Comparison of ENCODE assay signal across 30 cellular contexts in the genomic region with DNA sequence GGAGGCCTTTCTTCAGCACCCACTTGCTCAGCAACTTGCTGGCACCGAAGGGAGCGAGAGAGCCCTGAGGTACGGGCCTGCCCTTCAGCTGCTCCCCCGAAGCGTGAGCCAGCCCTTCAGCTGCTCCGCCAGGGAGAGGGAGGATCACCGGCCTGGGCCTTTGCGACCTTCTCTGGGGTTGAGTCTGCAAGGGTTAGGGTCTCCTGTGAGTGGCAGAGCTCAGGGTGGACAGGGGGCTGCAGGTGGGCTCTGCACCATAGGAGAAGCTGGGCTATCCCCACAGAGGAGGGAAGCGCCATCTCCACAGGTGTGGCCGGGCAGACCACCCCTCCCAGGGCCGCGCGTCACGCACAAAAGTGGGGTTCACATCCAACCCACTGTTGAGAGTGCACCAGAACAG.
"Had no signal": no experiment of that assay in that cellular context is flagged by ENCODE, and none has a peak within 500 bp of the region (broad histone marks: within the 10 kb centered on the region; RNA-seq: fewer than 3 reads in every experiment).

No MANE protein-coding gene starts in this region.

- H3K4me3 ChIP-seq: colonic mucosa, esophagus muscularis mucosa, gastroesophageal sphincter, heart right ventricle, lung, mucosa of descending colon, pancreas, right lobe of liver, testis, tibial artery had no signal

- H3K27me3 Mint-ChIP-seq: naive B cell, type B pancreatic cell had no signal

- H3K27ac ChIP-seq: colonic mucosa, esophagus muscularis mucosa, foreskin keratinocyte, gastroesophageal sphincter, heart right ventricle, pancreas, right lobe of liver, testis, tibial artery had no signal

- DNase-seq: central memory CD4-positive, alpha-beta T cell; colonic mucosa; dermis blood vessel endothelial cell; effector memory CD4-positive, alpha-beta T cell; foreskin keratinocyte; heart right ventricle; hippocampal formation; kidney glomerular epithelial cell; left colon; mesenchymal stem cell; naive B cell; nephron progenitor cell; occipital lobe; right lobe of liver; small intestine; stimulated activated CD4-positive, alpha-beta T cell treated with anti-CD3 and anti-CD28 coated beads, Interleukin-15, amount 100 ng/mL, for 24 hours; stimulated activated CD4-positive, alpha-beta T cell treated with anti-CD3 and anti-CD28 coated beads, Interleukin-2, amount 100 ng/mL, for 48 hours; stimulated activated naive CD4-positive, alpha-beta T cell; substantia nigra; testis; tibial artery had no signal

- ATAC-seq: foreskin keratinocyte, gastroesophageal sphincter, left colon, mucosa of descending colon, pancreas, right lobe of liver had no signal

- H3K27ac Mint-ChIP-seq: mesothelial cell of epicardium, naive B cell, type B pancreatic cell had no signal

- H3K4me3 Mint-ChIP-seq: mesothelial cell of epicardium, naive B cell, nephron progenitor cell, type B pancreatic cell had no signal

- FAIRE-seq: endothelial cell of umbilical vein, islet of Langerhans, pancreas, small intestine had no signal

- H3K9me3 Mint-ChIP-seq: mesothelial cell of epicardium, naive B cell had no signal

- H3K4me1 Mint-ChIP-seq: naive B cell had no signal

- H3K27me3 ChIP-seq: colonic mucosa, esophagus muscularis mucosa, foreskin keratinocyte, gastroesophageal sphincter, heart right ventricle, pancreas, right lobe of liver, testis, tibial artery had no signal

- H3K9me3 ChIP-seq: colonic mucosa, esophagus muscularis mucosa, gastroesophageal sphincter, heart right ventricle, mucosa of descending colon, pancreas, right lobe of liver, testis, tibial artery had no signal

- H3K4me1 ChIP-seq: colonic mucosa, right lobe of liver, testis had no signal

- H3K36me3 ChIP-seq: colonic mucosa, esophagus muscularis mucosa, gastroesophageal sphincter, heart right ventricle, pancreas, right lobe of liver, tibial artery had no signal

- H3K36me3 Mint-ChIP-seq: mesothelial cell of epicardium, naive B cell had no signal
